Comparison of ENCODE assay signal across 23 cellular contexts in genomic region chr15:66822106-66822505, GRCh38.
"Had no signal": no experiment of that assay in that cellular context is flagged by ENCODE, and none has a peak within 500 bp of the region (broad histone marks: within the 10 kb centered on the region; RNA-seq: fewer than 3 reads in every experiment).

No MANE protein-coding gene starts in this region.

- H3K36me3 ChIP-seq: Peyer's patch had no signal

- H3K27me3 Mint-ChIP-seq: activated CD8-positive, alpha-beta T cell treated with anti-CD3 and anti-CD28 coated beads for 36 hours; activated naive CD4-positive, alpha-beta T cell treated with anti-CD3 and anti-CD28 coated beads, Interleukin-2, amount 50 U/mL, for 24 hours had no signal

- ATAC-seq: activated CD4-positive, CD25-positive, alpha-beta regulatory T cell treated with anti-CD3 and anti-CD28 coated beads, Interleukin-2, amount 50 U/mL, for 24 hours; activated CD8-positive, alpha-beta T cell treated with anti-CD3 and anti-CD28 coated beads for 36 hours; activated T-cell treated with anti-CD3 and anti-CD28 coated beads, Interleukin-2, amount 50 U/mL, for 72 hours had no signal

- H3K27me3 ChIP-seq: Peyer's patch had no signal

- H3K4me1 Mint-ChIP-seq: activated naive CD4-positive, alpha-beta T cell treated with anti-CD3 and anti-CD28 coated beads, Interleukin-2, amount 50 U/mL, for 24 hours had no signal

- H3K27ac ChIP-seq: KMS-11, Peyer's patch, RWPE1 had no signal

- H3K27ac Mint-ChIP-seq: activated CD8-positive, alpha-beta T cell treated with anti-CD3 and anti-CD28 coated beads for 36 hours; activated naive CD4-positive, alpha-beta T cell treated with anti-CD3 and anti-CD28 coated beads, Interleukin-2, amount 50 U/mL, for 24 hours; activated T-cell treated with anti-CD3 and anti-CD28 coated beads, Interleukin-2, amount 50 U/mL, for 72 hours; activated T-helper 2 cell treated with anti-CD3 and anti-CD28 coated beads, Interferon-gamma antibody, Interleukin-2, Interleukin-4, amounts not matched to agents 10 μg/mL and 5 μg/mL and 100 μg/mL, durations not matched to agents 14 hours and 24 hours and 36 hours; T-helper 1 cell treated with Interleukin-12 subunit alpha and Interleukin-12 subunit beta and Interleukin-4 antibody, amounts not matched to agents 30 μg/mL and 1 μg/mL, for 36 hours had no signal

- H3K4me1 ChIP-seq: Peyer's patch had no signal

- H3K36me3 Mint-ChIP-seq: activated naive CD4-positive, alpha-beta T cell treated with anti-CD3 and anti-CD28 coated beads, Interleukin-2, amount 50 U/mL, for 24 hours had no signal

- H3K9me3 Mint-ChIP-seq: activated CD8-positive, alpha-beta T cell treated with anti-CD3 and anti-CD28 coated beads for 36 hours; activated naive CD4-positive, alpha-beta T cell treated with anti-CD3 and anti-CD28 coated beads, Interleukin-2, amount 50 U/mL, for 24 hours; activated T-cell treated with anti-CD3 and anti-CD28 coated beads, Interleukin-2, amount 50 U/mL, for 72 hours; activated T-helper 2 cell treated with anti-CD3 and anti-CD28 coated beads, Interferon-gamma antibody, Interleukin-2, Interleukin-4, amounts not matched to agents 10 μg/mL and 5 μg/mL and 100 μg/mL, durations not matched to agents 14 hours and 24 hours and 36 hours; T-helper 1 cell treated with Interleukin-12 subunit alpha and Interleukin-12 subunit beta and Interleukin-4 antibody, amounts not matched to agents 30 μg/mL and 1 μg/mL, for 36 hours had no signal

- H3K4me2 ChIP-seq: KMS-11 had no signal

- H3K9ac ChIP-seq: KMS-11 had no signal

- DNase-seq: activated CD4-positive, alpha-beta T cell treated with anti-CD3 and anti-CD28 coated beads for 4 hours; activated CD8-positive, alpha-beta memory T cell treated with anti-CD3 and anti-CD28 coated beads, Interleukin-2, amount 50 U/mL, for 4 hours; activated CD8-positive, alpha-beta T cell treated with anti-CD3 and anti-CD28 coated beads for 36 hours; activated naive CD4-positive, alpha-beta T cell; activated T-cell treated with anti-CD3 and anti-CD28 coated beads, Interleukin-2, amount 50 U/mL, for 72 hours; NCI-H1092; NCI-H1417; NCI-H1694; NCI-H2029; NCI-H2107; NCI-H2171 treated with DMSO at 0.1 percent for 48 hours; NCI-H345; NCI-H510A; NCI-H69; NK-92 treated with Interleukin-12 subunit alpha and Interleukin-12 subunit beta, amount 100 ng/mL, for 24 hours; SHP77 had no signal

- H3K4me3 ChIP-seq: Peyer's patch had no signal

- H3K9me3 ChIP-seq: Peyer's patch had no signal

- H3K4me3 Mint-ChIP-seq: activated CD8-positive, alpha-beta T cell treated with anti-CD3 and anti-CD28 coated beads for 36 hours; activated naive CD4-positive, alpha-beta T cell treated with anti-CD3 and anti-CD28 coated beads, Interleukin-2, amount 50 U/mL, for 24 hours; activated T-cell treated with anti-CD3 and anti-CD28 coated beads, Interleukin-2, amount 50 U/mL, for 72 hours; T-helper 1 cell treated with Interleukin-12 subunit alpha and Interleukin-12 subunit beta and Interleukin-4 antibody, amounts not matched to agents 30 μg/mL and 1 μg/mL, for 36 hours had no signal
